Comparison of ENCODE assay signal across 8 cellular contexts in genomic region chr9:14312721-14313377, GRCh38. TPM values are rescaled to one million over a fixed set of nuclear protein-coding genes. Genes with fewer than 3 reads are reported as not detected.
A peak's percentile ranks its signal among the peaks of the same experiment; 100 is the strongest.
DNase-seq lines count a peak whose midpoint lies in the region; ATAC-seq and TF ChIP-seq lines count a peak whose summit lies in the region.

No MANE protein-coding gene starts in this region.

- DNase-seq in CD1c-positive myeloid dendritic cell (ENCODE audit: extremely low spot score) (peak; percentile 11), chondrocyte (ENCODE audit: low spot score) (no peak), tibial artery (peak; percentile 30 to 70), NK-92 (lab: John Stamatoyannopoulos, UW; ENCODE audit: unreplicated experiment) (no peak)

- intact Hi-C loops in tibial artery (cut with DNase I; ENCODE audit: low total_unique reads) = loop anchor here (5.0 to 10.0 kb wide), 3 partner anchors 39 to 288 kb away; no protein-coding TSS in a partner anchor

- WGBS in liver = 2% methylated on average over 56 of the region's 56 CpGs

- peaks cover 7 to 23% (median 15%) of the 10 kb centered on the region in 3 donors for H3K4me1 Mint-ChIP-seq in IgD-negative memory B cell
- H3K4me1 Mint-ChIP-seq in chondrocyte (ENCODE audit: low read depth) = peaks cover 60% of the 10 kb centered on the region

- H3K36me3 Mint-ChIP-seq in IgD-negative memory B cell (no peaks in the 10 kb centered on the region), chondrocyte (ENCODE audit: low read depth) (no peaks in the 10 kb centered on the region)

- no peaks in the 10 kb centered on the region for H3K9me3 ChIP-seq in liver (ENCODE audit: control insufficient read depth in 4 of 4, low read length in 3 of 4)
- no peaks in the 10 kb centered on the region for H3K9me3 ChIP-seq in tibial artery

- H3K27me3 Mint-ChIP-seq in IgD-negative memory B cell (peaks cover 38% of the 10 kb centered on the region), chondrocyte (ENCODE audit: low read depth) (no peaks in the 10 kb centered on the region)

- H3K27me3 ChIP-seq in liver (ENCODE audit: control insufficient read depth in 4 of 4, insufficient read depth in 4 of 4, low read length in 3 of 4) = no peaks in the 10 kb centered on the region
- H3K27me3 ChIP-seq in tibial artery = no peaks in the 10 kb centered on the region

- TF ChIP-seq RAD21 in liver (IDR thresholded peaks at IDR 0.05) = no peak

- H3K4me3 ChIP-seq in liver (ENCODE audit: low read depth in 1 of 3, low read length in 3 of 3) (peak overlapping the region; percentile 83 to 95 (median 91)), tibial artery (peak overlapping the region; percentile 95 to 96)

- peak overlapping the region; percentile 98 to 99 for H3K27ac ChIP-seq in liver (ENCODE audit: low read depth in 1 of 2, low read length in 2 of 2)
- peak overlapping the region; percentile 99 to 100 for H3K27ac ChIP-seq in tibial artery

- H3K9me3 Mint-ChIP-seq in IgD-negative memory B cell (peaks cover 0 to 3% (median 0%) of the 10 kb centered on the region in 3 donors), chondrocyte (ENCODE audit: low read depth) (no peaks in the 10 kb centered on the region)

- ATAC-seq in HG03175 (IDR thresholded peaks at IDR 0.05; ENCODE audit: unreplicated experiment) (no peak), GM18858 (IDR thresholded peaks at IDR 0.05; ENCODE audit: unreplicated experiment) (no peak)

- H3K4me1 ChIP-seq in liver (ENCODE audit: control insufficient read depth in 4 of 4, insufficient read depth in 4 of 4, low read length in 3 of 4) = peaks cover 6 to 36% (median 21%) of the 10 kb centered on the region in 4 donors
- H3K4me1 ChIP-seq in tibial artery = peaks cover 0 to 32% (median 9%) of the 10 kb centered on the region in 4 donors

- H3K4me3 Mint-ChIP-seq in IgD-negative memory B cell = peak overlapping the region in 3 of 4 donors; percentile 81 to 88 (median 83)
- peak overlapping the region; percentile 88 for H3K4me3 Mint-ChIP-seq in chondrocyte (ENCODE audit: unreplicated experiment)

- no peak for TF ChIP-seq CTCF in chondrocyte (IDR thresholded peaks at IDR 0.05)
- no peak for TF ChIP-seq CTCF in liver (IDR thresholded peaks at IDR 0.05; ENCODE audit: low read depth, low read length, missing input control)
- TF ChIP-seq CTCF in tibial artery (IDR thresholded peaks at IDR 0.05) = no peak

- H3K27ac Mint-ChIP-seq in IgD-negative memory B cell (peak overlapping the region in 2 of 3 donors; percentile 47 to 48), chondrocyte (ENCODE audit: unreplicated experiment) (peak overlapping the region; percentile 96)

- H3K9ac ChIP-seq in liver (ENCODE audit: low read depth in 1 of 2, low read length in 2 of 2) = peak overlapping the region; percentile 86 to 98

- H3K36me3 ChIP-seq in liver (ENCODE audit: control insufficient read depth in 4 of 4, insufficient read depth in 3 of 4, low read depth in 1 of 4, low read length in 3 of 4) (no peaks in the 10 kb centered on the region), tibial artery (no peaks in the 10 kb centered on the region)

TF ChIP-seq in liver, 16 proteins besides CTCF, POLR2A, EP300 and RAD21:
- no peak for TF ChIP-seq EGR1 (IDR thresholded peaks at IDR 0.05; ENCODE audit: low read depth in 2 of 2)
- no peak for TF ChIP-seq REST (IDR thresholded peaks at IDR 0.05)
- TF ChIP-seq RXRA (IDR thresholded peaks at IDR 0.05) = no peak
- TF ChIP-seq ZBTB33 (IDR thresholded peaks at IDR 0.05) = no peak
- no peak for TF ChIP-seq JUND (IDR thresholded peaks at IDR 0.05)
- TF ChIP-seq GABPA (IDR thresholded peaks at IDR 0.05 in 1 of 2, conservative IDR thresholded peaks at IDR 0.05 in 1 of 2) = no peak
- no peak for TF ChIP-seq FOXA1 (IDR thresholded peaks at IDR 0.05)
- no peak for TF ChIP-seq ATF3 (IDR thresholded peaks at IDR 0.05)
- no peak for TF ChIP-seq NR2F2 (IDR thresholded peaks at IDR 0.05)
- no peak for TF ChIP-seq HNF4A (conservative IDR thresholded peaks at IDR 0.05)
- no peak for TF ChIP-seq MAX (IDR thresholded peaks at IDR 0.05)

RNA-seq across cellular contexts. Expression of gene NFIB, which starts 1.1 kb away (rescaled TPM):
- polyA plus RNA-seq in IgD-negative memory B cell (not detected), liver (10 to 100 TPM in 1 of 2 donors, 1 to 10 TPM in 1; 4.2 to 11.7 TPM)
- total RNA-seq in chondrocyte (28.2 to 66.3 TPM (median 63.1 TPM) in 3 replicates), liver (10 to 100 TPM in 1 of 2 donors, 1 to 10 TPM in 1; 3.2 to 23.2 TPM)

Comparison
In these comparisons a context has a peak if more than half of its experiments do, and no peak if none do; other contexts are left out.
1. DNase-seq: peak in CD1c-positive myeloid dendritic cell (single experiment) and tibial artery (2 of 2); none in chondrocyte (single experiment) and NK-92 (single experiment).